Comparison of ENCODE assay signal across 8 cellular contexts in genomic region chr5:37774912-37775483, GRCh38.
DNase-seq lines count a peak whose midpoint lies in the region; ATAC-seq and TF ChIP-seq lines count a peak whose summit lies in the region.

No MANE protein-coding gene starts in this region.

- H3K4me3 ChIP-seq in smooth muscle cell, result no peak overlapping the region

- no peaks in the 10 kb centered on the region for H3K27me3 ChIP-seq in smooth muscle cell (ENCODE audit: low read depth)

- no peaks in the 10 kb centered on the region for H4K20me1 ChIP-seq in smooth muscle cell (ENCODE audit: low read depth)

- no peak overlapping the region for H3K27ac ChIP-seq in smooth muscle cell (ENCODE audit: low read depth)

- H3K36me3 ChIP-seq in smooth muscle cell (ENCODE audit: low read depth), result no peaks in the 10 kb centered on the region

- no peak overlapping the region for H3K9ac ChIP-seq in smooth muscle cell (ENCODE audit: low read depth)

- 98% methylated on average over 8 of the region's 9 CpGs for WGBS in smooth muscle cell (ENCODE audit: low lambda C conversion rate)

- no peak overlapping the region for H2AFZ ChIP-seq in smooth muscle cell (ENCODE audit: low read depth)

- TF ChIP-seq CTCF in smooth muscle cell (IDR thresholded peaks at IDR 0.05; ENCODE audit: borderline replicate concordance, insufficient read depth, poor library complexity, severe bottlenecking), result peak; percentile 91

- H3K4me2 ChIP-seq in smooth muscle cell, result no peak overlapping the region

- H3K9me3 ChIP-seq in smooth muscle cell (replicated peaks; ENCODE audit: low read depth), result no peaks in the 10 kb centered on the region

- H3K4me1 ChIP-seq in smooth muscle cell (ENCODE audit: low read depth), result no peaks in the 10 kb centered on the region

- peak; percentile 32 for DNase-seq in activated CD4-positive, CD25-positive, alpha-beta regulatory T cell treated with anti-CD3 and anti-CD28 coated beads, Interleukin-2, amount 50 U/mL, for 72 hours
- no peak for DNase-seq in activated CD4-positive, CD25-positive, alpha-beta regulatory T cell (lab: John Stamatoyannopoulos, UW)
- peak; percentile 70 for DNase-seq in NAMALWA (ENCODE audit: low spot score)
- peak; percentile 37 for DNase-seq in dermis blood vessel endothelial cell
- DNase-seq in smooth muscle cell (lab: John Stamatoyannopoulos, UW; ENCODE audit: unreplicated experiment), result no peak
- no peak for DNase-seq in hypothalamus (lab: John Stamatoyannopoulos, UW)

- peaks cover 21% of the 10 kb centered on the region for H3F3A ChIP-seq in smooth muscle cell (ENCODE audit: low read depth)

- H3K79me2 ChIP-seq in smooth muscle cell (ENCODE audit: low read depth), result no peaks in the 10 kb centered on the region

- no peak for ATAC-seq in GM19467 (IDR thresholded peaks at IDR 0.05; ENCODE audit: unreplicated experiment)
- no peak for ATAC-seq in HG02623 (IDR thresholded peaks at IDR 0.05; ENCODE audit: unreplicated experiment)

Comparison
In these comparisons a context has a peak if more than half of its experiments do, and no peak if none do; other contexts are left out.
1. DNase-seq: peak in activated CD4-positive, CD25-positive, alpha-beta regulatory T cell treated with anti-CD3 and anti-CD28 coated beads, Interleukin-2, amount 50 U/mL, for 72 hours (single experiment), NAMALWA (single experiment) and dermis blood vessel endothelial cell (single experiment); none in activated CD4-positive, CD25-positive, alpha-beta regulatory T cell (0 of 4), smooth muscle cell (single experiment) and hypothalamus (0 of 51).